In genomic region chr11:68271781-68272608, GRCh38 we compare ENCODE assay signal across 8 cellular contexts. TPM values are rescaled to one million over a fixed set of nuclear protein-coding genes. Genes with fewer than 3 reads are reported as not detected.
DNase-seq lines count a peak whose midpoint lies in the region; ATAC-seq, FAIRE-seq and TF ChIP-seq lines count a peak whose summit lies in the region.

C11orf24 (minus strand) TSS chr11:68271973; CDS start chr11:68263767, 8,206 bp downstream.

- intact Hi-C loops in breast epithelium (cut with DNase I; ENCODE audit: low total_unique reads) = no loop called here

- peaks cover 7% of the 10 kb centered on the region in 2 donors for H3K4me1 ChIP-seq in breast epithelium
- peaks cover 6 to 13% of the 10 kb centered on the region in 2 donors for H3K4me1 ChIP-seq in small intestine (ENCODE audit: control insufficient read depth in 2 of 2, insufficient read depth in 1 of 2, low read depth in 1 of 2, low read length in 1 of 2)

- no peak for FAIRE-seq in small intestine (lab: Jason Lieb, UNC)

- ATAC-seq in GM18907 (IDR thresholded peaks at IDR 0.05; ENCODE audit: unreplicated experiment) (peak; percentile 77), HG03139 (IDR thresholded peaks at IDR 0.05; ENCODE audit: unreplicated experiment) (peak; percentile 70)

- peak within 1 kb of the TSS; percentile 91 for H3K4me3 ChIP-seq in WERI-Rb-1 (ENCODE audit: low read depth, low read length)
- H3K4me3 ChIP-seq in breast epithelium = peak within 1 kb of the TSS; percentile 65 to 89 (median 84)
- peak within 1 kb of the TSS; percentile 76 to 89 for H3K4me3 ChIP-seq in small intestine (ENCODE audit: low read depth in 1 of 2, low read length in 2 of 2)

- TF ChIP-seq CTCF in WERI-Rb-1 (IDR thresholded peaks at IDR 0.05; ENCODE audit: low read depth, low read length) (no peak), breast epithelium (IDR thresholded peaks at IDR 0.05) (no peak)

- H3K36me3 ChIP-seq in WERI-Rb-1 (peaks cover 9% of the 10 kb centered on the region), breast epithelium (no peaks in the 10 kb centered on the region), small intestine (ENCODE audit: control insufficient read depth in 2 of 2, insufficient read depth in 2 of 2, low read length in 2 of 2) (peaks cover 0 to 3% of the 10 kb centered on the region in 2 donors)

- no peaks in the 10 kb centered on the region for H3K9me3 ChIP-seq in WERI-Rb-1 (ENCODE audit: severe bottlenecking)
- no peaks in the 10 kb centered on the region for H3K9me3 ChIP-seq in breast epithelium
- no peaks in the 10 kb centered on the region for H3K9me3 ChIP-seq in small intestine (ENCODE audit: control insufficient read depth, low read depth)

- in situ Hi-C loops in ACHN (cut with HindIII; ENCODE audit: low pct_ligation_motif_present, low pct_unique_long_range_greater_than_20kb, low sequenced_read_pairs) = no loop called here

- H3K27ac ChIP-seq in WERI-Rb-1 (peak within 1 kb of the TSS; percentile 87), breast epithelium (peak within 1 kb of the TSS; percentile 94 to 95), small intestine (ENCODE audit: low read depth in 1 of 2, low read length in 1 of 2) (peak within 1 kb of the TSS; percentile 99)

- DNase-seq in ACHN (peak; percentile 93), NCI-H2227 (lab: John Stamatoyannopoulos, UW; ENCODE audit: unreplicated experiment) (peak; percentile 97), WERI-Rb-1 (peak; percentile 95), breast epithelium (ENCODE audit: low spot score in 2 of 2) (peak; percentile 92), iPS-NIHi11 (ENCODE audit: low spot score) (peak; percentile 100), small intestine (peak; percentile 95)

- TF ChIP-seq POLR2A in breast epithelium (IDR thresholded peaks at IDR 0.05) = no peak

- H3K27me3 ChIP-seq in WERI-Rb-1 (ENCODE audit: insufficient read depth, low read depth, severe bottlenecking) (no peaks in the 10 kb centered on the region), breast epithelium (no peaks in the 10 kb centered on the region), small intestine (ENCODE audit: control insufficient read depth in 2 of 2, insufficient read depth in 2 of 2, low read length in 2 of 2) (no peaks in the 10 kb centered on the region)

- 1% methylated on average over 55 to 71 of the region's 71 CpGs for WGBS in small intestine, 3 donors

RNA-seq across cellular contexts. Expression of gene C11orf24, which starts in this region (rescaled TPM):
- total RNA-seq in breast epithelium = 10 to 100 TPM; 11.4 to 22.7 (median 12.5) TPM
- polyA plus RNA-seq in small intestine = 100 to 1,000 TPM in 2 of 3 donors, 10 to 100 TPM in 1; 39.4 to 168 (median 109) TPM

Comparison
In these comparisons a context has a peak if more than half of its experiments do, and no peak if none do; other contexts are left out.
1. Peak in every context shown above with its lines: DNase-seq, ATAC-seq, H3K4me3 ChIP-seq and H3K27ac ChIP-seq.